8 cellular contexts compared by ENCODE assay signal in genomic region chr11:79440451-79441158, GRCh38. TPM values are rescaled to one million over a fixed set of nuclear protein-coding genes. Genes with fewer than 3 reads are reported as not detected.
DNase-seq lines count a peak whose midpoint lies in the region; TF ChIP-seq lines count a peak whose summit lies in the region.

Gene TENM4, minus strand, starts transcription at chr11:79441030. Its CDS starts 371,086 bp downstream, at chr11:79069944.

- H3K27ac ChIP-seq in layer of hippocampus (ENCODE audit: low read depth, low read length) (peak within 1 kb of the TSS; percentile 57), spleen (peak within 1 kb of the TSS in 5 of 8 donors; percentile 15 to 68 (median 29))

- peak within 1 kb of the TSS; percentile 75 for H3K4me3 Mint-ChIP-seq in chondrocyte (ENCODE audit: unreplicated experiment)

- peak within 1 kb of the TSS; percentile 28 for H3K27ac Mint-ChIP-seq in chondrocyte (ENCODE audit: unreplicated experiment)

- H3K4me3 ChIP-seq in HAP-1 (peak within 1 kb of the TSS; percentile 91), spleen (peak within 1 kb of the TSS; percentile 25 to 72 (median 44))

- intact Hi-C loops in spleen (cut with DNase I; ENCODE audit: low total_unique reads), result no loop called here

- peak; percentile 71 for TF ChIP-seq CTCF in chondrocyte (IDR thresholded peaks at IDR 0.05)
- peak in 3 of 11 experiments; percentile 8 to 30 (median 27) for TF ChIP-seq CTCF in spleen (IDR thresholded peaks at IDR 0.05 in 8 of 11, conservative IDR thresholded peaks at IDR 0.05 in 3 of 11)

- 0 to 1% (median 1%) methylated on average over 39 to 83 of the region's 83 CpGs for WGBS in spleen, 5 donors

- H3K36me3 ChIP-seq in HAP-1 (replicated peaks) (no peaks in the 10 kb centered on the region), spleen (no peaks in the 10 kb centered on the region)

- TF ChIP-seq POLR2A in spleen (IDR thresholded peaks at IDR 0.05), result no peak

- H3K27me3 ChIP-seq in HAP-1 (ENCODE audit: low read depth) (no peaks in the 10 kb centered on the region), layer of hippocampus (ENCODE audit: control insufficient read depth, insufficient read depth, low read length) (peaks cover 19% of the 10 kb centered on the region), spleen (replicated peaks in 1 of 7) (peaks cover 10 to 92% (median 61%) of the 10 kb centered on the region in 7 donors)

- no peaks in the 10 kb centered on the region for H3K9me3 ChIP-seq in HAP-1
- H3K9me3 ChIP-seq in spleen, result peaks cover 0 to 5% (median 0%) of the 10 kb centered on the region in 8 donors

- in situ Hi-C loops in HAP-1 (cut with MboI; ENCODE audit: low sequenced_read_pairs), result no loop called here

- H3K4me1 Mint-ChIP-seq in chondrocyte (ENCODE audit: low read depth), result peaks cover 37% of the 10 kb centered on the region

- peaks cover 18% of the 10 kb centered on the region for H3K4me1 ChIP-seq in HAP-1
- H3K4me1 ChIP-seq in spleen, result peaks cover 12 to 55% (median 45%) of the 10 kb centered on the region in 6 donors

- no peaks in the 10 kb centered on the region for H3K9me3 Mint-ChIP-seq in chondrocyte (ENCODE audit: low read depth)

- peak; percentile 36 for DNase-seq in DMS79 treated with DMSO at 0.1 percent for 48 hours (lab: John Stamatoyannopoulos, UW)
- DNase-seq in HAP-1 (ENCODE audit: low spot score in 2 of 2), result peak; percentile 76 to 90
- DNase-seq in NCI-H748 (lab: John Stamatoyannopoulos, UW; ENCODE audit: unreplicated experiment), result peak; percentile 85
- DNase-seq in chondrocyte (ENCODE audit: low spot score), result peak; percentile 87
- DNase-seq in spleen, result peak; percentile 89
- DNase-seq in LoVo (ENCODE audit: low spot score), result no peak
- DNase-seq in ureter (ENCODE audit: low spot score), result no peak

- H3K27me3 Mint-ChIP-seq in chondrocyte (ENCODE audit: low read depth), result peaks cover 28% of the 10 kb centered on the region

- no peaks in the 10 kb centered on the region for H3K36me3 Mint-ChIP-seq in chondrocyte (ENCODE audit: low read depth)

RNA-seq across cellular contexts. Expression of gene TENM4, which starts in this region (rescaled TPM):
- 2.8 to 34.3 TPM (median 3.8 TPM) in 3 replicates for total RNA-seq in chondrocyte
- 1 to 10 TPM in 6 of 7 donors, under 1 TPM in 1; 0.66 to 4.5 (median 1.4) TPM for total RNA-seq in spleen
- under 1 TPM; 0.09 to 0.20 (median 0.19) TPM for polyA plus RNA-seq in spleen
- 2.4 TPM for total RNA-seq in ureter

Comparison
In these comparisons a context has a peak if more than half of its experiments do, and no peak if none do; other contexts are left out.
1. DNase-seq: peak in DMS79 treated with DMSO at 0.1 percent for 48 hours (single experiment), HAP-1 (2 of 2), NCI-H748 (single experiment), chondrocyte (single experiment) and spleen (single experiment); none in LoVo (single experiment) and ureter (single experiment).